In genomic region chr10:100370976-100371706, GRCh38 we compare ENCODE assay signal across 1 cellular context.
A peak's percentile ranks its signal among the peaks of the same experiment; 100 is the strongest.
TF ChIP-seq lines count a peak whose summit lies in the region.

No MANE protein-coding gene starts in this region.

TF ChIP-seq in HepG2, 621 proteins besides CTCF, POLR2A, EP300 and RAD21 (continued from another document and continues in another):
- TF ChIP-seq, protein P1, sequence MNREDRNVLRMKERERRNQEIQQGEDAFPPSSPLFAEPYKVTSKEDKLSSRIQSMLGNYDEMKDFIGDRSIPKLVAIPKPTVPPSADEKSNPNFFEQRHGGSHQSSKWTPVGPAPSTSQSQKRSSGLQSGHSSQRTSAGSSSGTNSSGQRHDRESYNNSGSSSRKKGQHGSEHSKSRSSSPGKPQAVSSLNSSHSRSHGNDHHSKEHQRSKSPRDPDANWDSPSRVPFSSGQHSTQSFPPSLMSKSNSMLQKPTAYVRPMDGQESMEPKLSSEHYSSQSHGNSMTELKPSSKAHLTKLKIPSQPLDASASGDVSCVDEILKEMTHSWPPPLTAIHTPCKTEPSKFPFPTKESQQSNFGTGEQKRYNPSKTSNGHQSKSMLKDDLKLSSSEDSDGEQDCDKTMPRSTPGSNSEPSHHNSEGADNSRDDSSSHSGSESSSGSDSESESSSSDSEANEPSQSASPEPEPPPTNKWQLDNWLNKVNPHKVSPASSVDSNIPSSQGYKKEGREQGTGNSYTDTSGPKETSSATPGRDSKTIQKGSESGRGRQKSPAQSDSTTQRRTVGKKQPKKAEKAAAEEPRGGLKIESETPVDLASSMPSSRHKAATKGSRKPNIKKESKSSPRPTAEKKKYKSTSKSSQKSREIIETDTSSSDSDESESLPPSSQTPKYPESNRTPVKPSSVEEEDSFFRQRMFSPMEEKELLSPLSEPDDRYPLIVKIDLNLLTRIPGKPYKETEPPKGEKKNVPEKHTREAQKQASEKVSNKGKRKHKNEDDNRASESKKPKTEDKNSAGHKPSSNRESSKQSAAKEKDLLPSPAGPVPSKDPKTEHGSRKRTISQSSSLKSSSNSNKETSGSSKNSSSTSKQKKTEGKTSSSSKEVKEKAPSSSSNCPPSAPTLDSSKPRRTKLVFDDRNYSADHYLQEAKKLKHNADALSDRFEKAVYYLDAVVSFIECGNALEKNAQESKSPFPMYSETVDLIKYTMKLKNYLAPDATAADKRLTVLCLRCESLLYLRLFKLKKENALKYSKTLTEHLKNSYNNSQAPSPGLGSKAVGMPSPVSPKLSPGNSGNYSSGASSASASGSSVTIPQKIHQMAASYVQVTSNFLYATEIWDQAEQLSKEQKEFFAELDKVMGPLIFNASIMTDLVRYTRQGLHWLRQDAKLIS (CRISPR knock-in tag; IDR thresholded peaks at IDR 0.05): no peak
- TF ChIP-seq SRY (CRISPR knock-in tag; IDR thresholded peaks at IDR 0.05) (peak; percentile 54; the same call in 1 of the 2 replicates), NCOA2 (CRISPR knock-in tag; IDR thresholded peaks at IDR 0.05) (peak; percentile 66), ERF (CRISPR knock-in tag; IDR thresholded peaks at IDR 0.05) (peak; percentile 85), ZFX (CRISPR knock-in tag; IDR thresholded peaks at IDR 0.05; ENCODE audit: low read depth) (peak; percentile 87), SMYD3 (CRISPR knock-in tag; IDR thresholded peaks at IDR 0.05) (no peak), KDM6A (CRISPR knock-in tag; IDR thresholded peaks at IDR 0.05; ENCODE audit: low read depth) (0 out of 2 replicates have a peak, but pooled peaks have one; percentile 45), PHF21A (CRISPR knock-in tag; IDR thresholded peaks at IDR 0.05) (peak; percentile 92), ZNF512B (CRISPR knock-in tag; IDR thresholded peaks at IDR 0.05; ENCODE audit: borderline replicate concordance) (0 out of 2 replicates have a peak, but pooled peaks have one; percentile 42), ZNF597 (CRISPR knock-in tag; IDR thresholded peaks at IDR 0.05) (no peak), LCORL (IDR thresholded peaks at IDR 0.05) (no peak), LCORL (CRISPR knock-in tag; IDR thresholded peaks at IDR 0.05) (peak; percentile 84; the same call in 1 of the 2 replicates), SMAD9 (CRISPR knock-in tag; IDR thresholded peaks at IDR 0.05) (no peak), HNF4A (CRISPR knock-in tag; IDR thresholded peaks at IDR 0.05) (peak; percentile 58), POLR2AphosphoS5 (IDR thresholded peaks at IDR 0.05; ENCODE audit: low read depth, low read length) (peak; percentile 87), ZNF350 (CRISPR knock-in tag; IDR thresholded peaks at IDR 0.05; ENCODE audit: borderline replicate concordance, low read depth) (peak; percentile 69), PAWR (CRISPR knock-in tag; IDR thresholded peaks at IDR 0.05; ENCODE audit: borderline replicate concordance) (no peak), ZNF24 (IDR thresholded peaks at IDR 0.05) (no peak), ZNF878 (CRISPR knock-in tag; IDR thresholded peaks at IDR 0.05) (peak; percentile 42; the same call in 1 of the 2 replicates), ZBTB10 (CRISPR knock-in tag; IDR thresholded peaks at IDR 0.05; ENCODE audit: borderline replicate concordance) (no peak), ZNF343 (CRISPR knock-in tag; IDR thresholded peaks at IDR 0.05) (no peak), MED8 (CRISPR knock-in tag; IDR thresholded peaks at IDR 0.05; ENCODE audit: insufficient replicate concordance) (peak; percentile 64), ZBTB42 (CRISPR knock-in tag; IDR thresholded peaks at IDR 0.05) (no peak; the same call in 1 of the 2 replicates), ZNF703 (CRISPR knock-in tag; IDR thresholded peaks at IDR 0.05; ENCODE audit: borderline replicate concordance) (0 out of 2 replicates have a peak, but pooled peaks have one; percentile 33), SKI (IDR thresholded peaks at IDR 0.05; ENCODE audit: partially characterized antibody) (peak; percentile 44), RBM22 (optimal IDR thresholded peaks at IDR 0.05; ENCODE audit: low read length) (no peak), SP1 (IDR thresholded peaks at IDR 0.05) (no peak), SP1 (CRISPR knock-in tag; IDR thresholded peaks at IDR 0.05) (peak; percentile 73; the same call in 1 of the 2 replicates), BCL6 (CRISPR knock-in tag; IDR thresholded peaks at IDR 0.05) (peak; percentile 56; the same call in 1 of the 2 replicates), CCAR2 (optimal IDR thresholded peaks at IDR 0.05; ENCODE audit: low read depth, low read length) (no peak), ZNF430 (CRISPR knock-in tag; IDR thresholded peaks at IDR 0.05) (peak; percentile 65; the same call in 1 of the 2 replicates), SOX5 (CRISPR knock-in tag; IDR thresholded peaks at IDR 0.05; ENCODE audit: borderline replicate concordance) (peak; percentile 76; the same call in 1 of the 2 replicates), FOXP1 (IDR thresholded peaks at IDR 0.05) (no peak), FOXP1 (CRISPR knock-in tag; IDR thresholded peaks at IDR 0.05) (peak; percentile 41), RFXANK (CRISPR knock-in tag; IDR thresholded peaks at IDR 0.05) (no peak)
- TF ChIP-seq, protein P2, sequence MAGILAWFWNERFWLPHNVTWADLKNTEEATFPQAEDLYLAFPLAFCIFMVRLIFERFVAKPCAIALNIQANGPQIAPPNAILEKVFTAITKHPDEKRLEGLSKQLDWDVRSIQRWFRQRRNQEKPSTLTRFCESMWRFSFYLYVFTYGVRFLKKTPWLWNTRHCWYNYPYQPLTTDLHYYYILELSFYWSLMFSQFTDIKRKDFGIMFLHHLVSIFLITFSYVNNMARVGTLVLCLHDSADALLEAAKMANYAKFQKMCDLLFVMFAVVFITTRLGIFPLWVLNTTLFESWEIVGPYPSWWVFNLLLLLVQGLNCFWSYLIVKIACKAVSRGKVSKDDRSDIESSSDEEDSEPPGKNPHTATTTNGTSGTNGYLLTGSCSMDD (CRISPR knock-in tag; IDR thresholded peaks at IDR 0.05): no peak
- TF ChIP-seq, protein P3, sequence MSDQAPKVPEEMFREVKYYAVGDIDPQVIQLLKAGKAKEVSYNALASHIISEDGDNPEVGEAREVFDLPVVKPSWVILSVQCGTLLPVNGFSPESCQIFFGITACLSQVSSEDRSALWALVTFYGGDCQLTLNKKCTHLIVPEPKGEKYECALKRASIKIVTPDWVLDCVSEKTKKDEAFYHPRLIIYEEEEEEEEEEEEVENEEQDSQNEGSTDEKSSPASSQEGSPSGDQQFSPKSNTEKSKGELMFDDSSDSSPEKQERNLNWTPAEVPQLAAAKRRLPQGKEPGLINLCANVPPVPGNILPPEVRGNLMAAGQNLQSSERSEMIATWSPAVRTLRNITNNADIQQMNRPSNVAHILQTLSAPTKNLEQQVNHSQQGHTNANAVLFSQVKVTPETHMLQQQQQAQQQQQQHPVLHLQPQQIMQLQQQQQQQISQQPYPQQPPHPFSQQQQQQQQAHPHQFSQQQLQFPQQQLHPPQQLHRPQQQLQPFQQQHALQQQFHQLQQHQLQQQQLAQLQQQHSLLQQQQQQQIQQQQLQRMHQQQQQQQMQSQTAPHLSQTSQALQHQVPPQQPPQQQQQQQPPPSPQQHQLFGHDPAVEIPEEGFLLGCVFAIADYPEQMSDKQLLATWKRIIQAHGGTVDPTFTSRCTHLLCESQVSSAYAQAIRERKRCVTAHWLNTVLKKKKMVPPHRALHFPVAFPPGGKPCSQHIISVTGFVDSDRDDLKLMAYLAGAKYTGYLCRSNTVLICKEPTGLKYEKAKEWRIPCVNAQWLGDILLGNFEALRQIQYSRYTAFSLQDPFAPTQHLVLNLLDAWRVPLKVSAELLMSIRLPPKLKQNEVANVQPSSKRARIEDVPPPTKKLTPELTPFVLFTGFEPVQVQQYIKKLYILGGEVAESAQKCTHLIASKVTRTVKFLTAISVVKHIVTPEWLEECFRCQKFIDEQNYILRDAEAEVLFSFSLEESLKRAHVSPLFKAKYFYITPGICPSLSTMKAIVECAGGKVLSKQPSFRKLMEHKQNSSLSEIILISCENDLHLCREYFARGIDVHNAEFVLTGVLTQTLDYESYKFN (CRISPR knock-in tag; conservative IDR thresholded peaks at IDR 0.05): peak; percentile 84
- TF ChIP-seq, protein P4, sequence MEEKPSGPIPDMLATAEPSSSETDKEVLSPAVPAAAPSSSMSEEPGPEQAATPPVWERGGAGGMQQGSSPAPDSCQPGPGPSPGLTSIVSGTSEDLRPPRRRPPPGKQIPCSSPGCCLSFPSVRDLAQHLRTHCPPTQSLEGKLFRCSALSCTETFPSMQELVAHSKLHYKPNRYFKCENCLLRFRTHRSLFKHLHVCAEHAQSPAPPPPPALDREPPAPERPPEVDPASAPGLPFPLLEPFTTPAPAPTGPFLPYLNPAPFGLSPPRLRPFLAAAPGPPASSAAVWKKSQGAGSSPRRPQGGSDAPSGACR (CRISPR knock-in tag; IDR thresholded peaks at IDR 0.05): no peak
- TF ChIP-seq, protein P5, sequence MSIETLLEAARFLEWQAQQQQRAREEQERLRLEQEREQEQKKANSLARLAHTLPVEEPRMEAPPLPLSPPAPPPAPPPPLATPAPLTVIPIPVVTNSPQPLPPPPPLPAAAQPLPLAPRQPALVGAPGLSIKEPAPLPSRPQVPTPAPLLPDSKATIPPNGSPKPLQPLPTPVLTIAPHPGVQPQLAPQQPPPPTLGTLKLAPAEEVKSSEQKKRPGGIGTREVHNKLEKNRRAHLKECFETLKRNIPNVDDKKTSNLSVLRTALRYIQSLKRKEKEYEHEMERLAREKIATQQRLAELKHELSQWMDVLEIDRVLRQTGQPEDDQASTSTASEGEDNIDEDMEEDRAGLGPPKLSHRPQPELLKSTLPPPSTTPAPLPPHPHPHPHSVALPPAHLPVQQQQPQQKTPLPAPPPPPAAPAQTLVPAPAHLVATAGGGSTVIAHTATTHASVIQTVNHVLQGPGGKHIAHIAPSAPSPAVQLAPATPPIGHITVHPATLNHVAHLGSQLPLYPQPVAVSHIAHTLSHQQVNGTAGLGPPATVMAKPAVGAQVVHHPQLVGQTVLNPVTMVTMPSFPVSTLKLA (IDR thresholded peaks at IDR 0.05): 0 out of 2 replicates have a peak, but pooled peaks have one; percentile 2
- TF ChIP-seq, protein P6, sequence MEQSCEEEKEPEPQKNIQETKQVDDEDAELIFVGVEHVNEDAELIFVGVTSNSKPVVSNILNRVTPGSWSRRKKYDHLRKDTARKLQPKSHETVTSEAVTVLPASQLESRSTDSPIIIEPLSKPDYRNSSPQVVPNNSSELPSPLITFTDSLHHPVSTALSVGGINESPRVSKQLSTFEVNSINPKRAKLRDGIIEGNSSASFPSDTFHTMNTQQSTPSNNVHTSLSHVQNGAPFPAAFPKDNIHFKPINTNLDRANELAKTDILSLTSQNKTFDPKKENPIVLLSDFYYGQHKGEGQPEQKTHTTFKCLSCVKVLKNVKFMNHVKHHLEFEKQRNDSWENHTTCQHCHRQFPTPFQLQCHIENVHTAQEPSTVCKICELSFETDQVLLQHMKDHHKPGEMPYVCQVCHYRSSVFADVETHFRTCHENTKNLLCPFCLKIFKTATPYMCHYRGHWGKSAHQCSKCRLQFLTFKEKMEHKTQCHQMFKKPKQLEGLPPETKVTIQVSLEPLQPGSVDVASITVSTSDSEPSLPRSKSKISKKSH (CRISPR knock-in tag; IDR thresholded peaks at IDR 0.05; ENCODE audit: borderline replicate concordance): peak; percentile 70; the same call in 1 of the 2 replicates
- TF ChIP-seq, protein P7, sequence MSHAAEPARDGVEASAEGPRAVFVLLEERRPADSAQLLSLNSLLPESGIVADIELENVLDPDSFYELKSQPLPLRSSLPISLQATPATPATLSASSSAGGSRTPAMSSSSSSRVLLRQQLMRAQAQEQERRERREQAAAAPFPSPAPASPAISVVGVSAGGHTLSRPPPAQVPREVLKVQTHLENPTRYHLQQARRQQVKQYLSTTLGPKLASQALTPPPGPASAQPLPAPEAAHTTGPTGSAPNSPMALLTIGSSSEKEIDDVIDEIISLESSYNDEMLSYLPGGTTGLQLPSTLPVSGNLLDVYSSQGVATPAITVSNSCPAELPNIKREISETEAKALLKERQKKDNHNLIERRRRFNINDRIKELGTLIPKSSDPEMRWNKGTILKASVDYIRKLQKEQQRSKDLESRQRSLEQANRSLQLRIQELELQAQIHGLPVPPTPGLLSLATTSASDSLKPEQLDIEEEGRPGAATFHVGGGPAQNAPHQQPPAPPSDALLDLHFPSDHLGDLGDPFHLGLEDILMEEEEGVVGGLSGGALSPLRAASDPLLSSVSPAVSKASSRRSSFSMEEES (CRISPR knock-in tag; IDR thresholded peaks at IDR 0.05): peak; percentile 73
